ENCODE assay signal across 1 cellular context in genomic region chr19:2460245-2460644, GRCh38.
TF ChIP-seq lines count a peak whose summit lies in the region.

No MANE protein-coding gene starts in this region.

TF ChIP-seq in H1, 55 proteins besides CTCF, POLR2A, EP300 and RAD21:
- TF ChIP-seq RNF2 (IDR thresholded peaks at IDR 0.05; ENCODE audit: borderline replicate concordance, low read depth, low read length, missing control alignments, poor library complexity, severe bottlenecking), result no peak
- TF ChIP-seq PHF8 (conservative IDR thresholded peaks at IDR 0.05; ENCODE audit: low read depth, low read length), result no peak
- TF ChIP-seq ZNF274 (IDR thresholded peaks at IDR 0.05; ENCODE audit: borderline replicate concordance, extremely low read depth, low read length), result no peak
- TF ChIP-seq SP2 (IDR thresholded peaks at IDR 0.05; ENCODE audit: low read length), result no peak
- no peak for TF ChIP-seq MAFK (IDR thresholded peaks at IDR 0.05; ENCODE audit: low read depth, low read length)
- no peak for TF ChIP-seq BRCA1 (IDR thresholded peaks at IDR 0.05; ENCODE audit: low read depth, low read length)
- TF ChIP-seq JUND (IDR thresholded peaks at IDR 0.05; ENCODE audit: low read length), result no peak
- no peak for TF ChIP-seq SIRT6 (IDR thresholded peaks at IDR 0.05; ENCODE audit: low read length)
